15 cellular contexts compared by ENCODE assay signal in genomic region chr6:157285422-157285779, GRCh38. TPM values are rescaled to one million over a fixed set of nuclear protein-coding genes. Genes with fewer than 3 reads are reported as not detected.
A peak's percentile ranks its signal among the peaks of the same experiment; 100 is the strongest.
DNase-seq lines count a peak whose midpoint lies in the region; ATAC-seq, FAIRE-seq and TF ChIP-seq lines count a peak whose summit lies in the region.
"Had no signal": no experiment of that assay in that cellular context is flagged by ENCODE, and none has a peak within 500 bp of the region (broad histone marks: within the 10 kb centered on the region; RNA-seq: fewer than 3 reads in every experiment).

No MANE protein-coding gene starts in this region.

- H3K4me1 Mint-ChIP-seq in T-helper 17 cell = peaks cover 6% of the 10 kb centered on the region
- peaks cover 20% of the 10 kb centered on the region for H3K4me1 Mint-ChIP-seq in WTC11

- H3K4me3 Mint-ChIP-seq in T-helper 17 cell (no peak overlapping the region), WTC11 (no peak overlapping the region)
- H3K4me3 Mint-ChIP-seq: CD4-positive, alpha-beta memory T cell; H9 had no signal

- CTCF ChIA-PET in WTC11 (lab: Charles Lee) = no interaction called here

- H3K4me1 ChIP-seq in pancreas = peaks cover 0 to 6% (median 0%) of the 10 kb centered on the region in 3 donors
- H3K4me1 ChIP-seq: A549, BE2C had no signal

- H3K9me3 ChIP-seq in T-helper 17 cell (ENCODE audit: control insufficient read depth, low read length, poor library complexity, severe bottlenecking) = no peaks in the 10 kb centered on the region
- no peaks in the 10 kb centered on the region for H3K9me3 ChIP-seq in pancreas
- H3K9me3 ChIP-seq: A549, BE2C had no signal

- no peak for ATAC-seq in T-helper 17 cell
- no peak for ATAC-seq in WTC11
- peak; percentile 18 for ATAC-seq in left lobe of liver
- ATAC-seq in pancreas = no peak
- ATAC-seq in GM21723 (IDR thresholded peaks at IDR 0.05; ENCODE audit: unreplicated experiment) = no peak
- ATAC-seq: A549, GM12878 had no signal

- WGBS in pancreas, 2 donors = 56 to 60% methylated on average over 5 of the region's 5 CpGs

- H3K36me3 ChIP-seq in pancreas = no peaks in the 10 kb centered on the region
- H3K36me3 ChIP-seq: BE2C had no signal

- H3K36me3 Mint-ChIP-seq in T-helper 17 cell (ENCODE audit: low read depth) = peaks cover 8% of the 10 kb centered on the region
- H3K36me3 Mint-ChIP-seq in WTC11 = peaks cover 2% of the 10 kb centered on the region; the same call in 1 of the 2 replicates

- DNase-seq in T-helper 17 cell (no peak), WTC11 (ENCODE audit: low spot score) (no peak), left lobe of liver (ENCODE audit: low spot score) (no peak), pancreas (no peak), retina (no peak)
- DNase-seq: BE2C; CD4-positive, alpha-beta memory T cell; DMS79; GOT3; H9 had no signal

- no peak overlapping the region for H3K4me3 ChIP-seq in pancreas
- H3K4me3 ChIP-seq: A549, GM12878 had no signal

- H3K27me3 Mint-ChIP-seq in T-helper 17 cell (peaks cover 4% of the 10 kb centered on the region), WTC11 (ENCODE audit: low read depth) (no peaks in the 10 kb centered on the region; the same call in 1 of the 2 replicates)
- H3K27me3 Mint-ChIP-seq: CD4-positive, alpha-beta memory T cell had no signal

- no peak for FAIRE-seq in pancreas (lab: Jason Lieb, UNC)
- FAIRE-seq: A549, GM12878, GM18507 had no signal

- H3K27ac Mint-ChIP-seq in T-helper 17 cell (peak overlapping the region; percentile 21), WTC11 (peak overlapping the region; percentile 19)

- no peak for TF ChIP-seq CTCF in WTC11 (IDR thresholded peaks at IDR 0.05)
- no peak for TF ChIP-seq CTCF in pancreas (IDR thresholded peaks at IDR 0.05)

- H3K27me3 ChIP-seq in pancreas = no peaks in the 10 kb centered on the region
- H3K27me3 ChIP-seq: BE2C had no signal

- H3K27ac ChIP-seq in pancreas = peak overlapping the region; percentile 4 to 23 (median 10)
- H3K27ac ChIP-seq: A549, C4-2B had no signal

- intact Hi-C loops in pancreas (cut with DNase I) = no loop called here

- H3K9me3 Mint-ChIP-seq in WTC11 = no peaks in the 10 kb centered on the region
- H3K9me3 Mint-ChIP-seq: CD4-positive, alpha-beta memory T cell; H9 had no signal

- POLR2A ChIA-PET in WTC11 (lab: Charles Lee) = interaction anchor here (1.0 kb wide), 1 partner anchor 150 kb away, joined by 3 read pairs; no protein-coding TSS in a partner anchor

TF ChIP-seq in WTC11, 78 proteins besides CTCF, POLR2A, EP300 and RAD21:
- TF ChIP-seq ZNF138 (CRISPR knock-in tag; conservative IDR thresholded peaks at IDR 0.05) (no peak), MAX (CRISPR knock-in tag; IDR thresholded peaks at IDR 0.05) (no peak), TP53 (CRISPR knock-in tag; IDR thresholded peaks at IDR 0.05) (no peak), ZNF232 (CRISPR knock-in tag; IDR thresholded peaks at IDR 0.05) (no peak), CREB1 (CRISPR knock-in tag; IDR thresholded peaks at IDR 0.05) (no peak), NR1H2 (CRISPR knock-in tag; IDR thresholded peaks at IDR 0.05) (no peak), IRF2 (CRISPR knock-in tag; IDR thresholded peaks at IDR 0.05; ENCODE audit: borderline replicate concordance, low read depth) (no peak), PRRX2 (CRISPR knock-in tag; IDR thresholded peaks at IDR 0.05) (no peak), SMAD4 (CRISPR knock-in tag; IDR thresholded peaks at IDR 0.05) (no peak), E2F1 (CRISPR knock-in tag; IDR thresholded peaks at IDR 0.05) (no peak), ERG (CRISPR knock-in tag; IDR thresholded peaks at IDR 0.05) (no peak)
TF ChIP-seq in WTC11: peak in this region for 0.

RNA-seq across cellular contexts. Expression of gene TMEM242, which starts 37.9 kb away (rescaled TPM):
- total RNA-seq in T-helper 17 cell (10 to 100 TPM; 12.4 to 12.9 TPM), WTC11 (2021) (8.7 to 11.5 TPM (median 11.0 TPM) in 3 replicates), left lobe of liver (6.8 TPM), pancreas (1 to 10 TPM; 3.4 to 6.2 (median 4.5) TPM)
- 1 to 10 TPM; 3.9 to 5.4 TPM for polyA plus RNA-seq in pancreas
